ENCODE assay signal across 8 cellular contexts in the genomic region with DNA sequence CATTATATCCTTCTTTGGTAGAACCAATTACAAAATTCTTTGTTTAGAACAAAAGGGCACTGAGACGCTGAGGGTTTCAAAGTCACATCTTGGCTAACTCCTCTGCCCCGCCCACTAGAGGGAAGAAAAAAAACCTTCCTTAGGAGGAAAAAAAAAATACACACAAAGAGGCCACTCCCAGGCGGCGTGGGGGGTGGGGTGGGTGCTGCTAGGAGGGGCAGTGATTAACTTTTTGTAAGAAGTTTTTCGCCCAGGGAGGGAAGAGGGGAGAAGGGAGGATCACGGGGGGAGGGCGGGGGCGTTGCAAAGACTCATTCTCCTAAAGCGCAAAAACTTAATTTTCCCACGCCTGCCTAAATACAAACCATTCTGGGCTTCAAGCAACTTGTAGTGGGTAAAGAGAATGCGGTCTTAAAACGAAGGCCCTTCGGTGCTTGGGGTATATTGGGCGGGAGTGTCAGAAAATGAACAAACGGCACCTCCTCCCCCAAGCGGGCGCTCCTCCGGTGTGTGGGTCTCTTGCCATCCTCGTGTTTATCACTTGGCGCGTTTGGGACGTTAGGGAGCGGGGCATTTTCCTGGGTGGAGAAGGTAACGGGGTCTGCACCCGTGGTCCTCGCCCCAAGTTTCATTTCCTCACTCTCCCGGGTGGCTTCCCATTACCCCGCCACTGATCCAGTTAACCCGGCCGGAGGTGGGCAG. TPM values are rescaled to one million over a fixed set of nuclear protein-coding genes. Genes with fewer than 3 reads are reported as not detected.
A peak's percentile ranks its signal among the peaks of the same experiment; 100 is the strongest.
DNase-seq lines count a peak whose midpoint lies in the region; ATAC-seq, FAIRE-seq and TF ChIP-seq lines count a peak whose summit lies in the region.

No MANE protein-coding gene starts in this region.

- H4K20me1 ChIP-seq in keratinocyte (ENCODE audit: control insufficient read depth, extremely low read depth, insufficient read depth, low read length): no peaks in the 10 kb centered on the region

- peak; percentile 19 for ATAC-seq in HG02885 (IDR thresholded peaks at IDR 0.05; ENCODE audit: poor library complexity, unreplicated experiment)
- peak; percentile 19 for ATAC-seq in activated naive CD8-positive, alpha-beta T cell treated with anti-CD3 and anti-CD28 coated beads, Interleukin-2, amount 10 ng/mL, durations not matched to agents 7 days and 5 days (ENCODE audit: low read depth)

- H2AFZ ChIP-seq in keratinocyte (ENCODE audit: control insufficient read depth, low read length): no peak overlapping the region

- peaks cover 46% of the 10 kb centered on the region for H3K36me3 Mint-ChIP-seq in activated naive CD8-positive, alpha-beta T cell treated with anti-CD3 and anti-CD28 coated beads, Interleukin-2, amount 10 ng/mL, durations not matched to agents 7 days and 5 days

- no peak overlapping the region for H3K9ac ChIP-seq in keratinocyte (ENCODE audit: control insufficient read depth, extremely low read depth, insufficient read depth, low read length)

- H3K4me3 Mint-ChIP-seq in activated naive CD8-positive, alpha-beta T cell treated with anti-CD3 and anti-CD28 coated beads, Interleukin-2, amount 10 ng/mL, durations not matched to agents 7 days and 5 days: peak overlapping the region; percentile 98

- H3K36me3 ChIP-seq in Peyer's patch (peaks cover 0 to 14% (median 0%) of the 10 kb centered on the region in 3 donors), keratinocyte (ENCODE audit: control insufficient read depth in 2 of 2, extremely low read depth in 1 of 2, insufficient read depth in 2 of 2, low read length in 2 of 2) (no peaks in the 10 kb centered on the region)

- H3K4me1 Mint-ChIP-seq in activated naive CD8-positive, alpha-beta T cell treated with anti-CD3 and anti-CD28 coated beads, Interleukin-2, amount 10 ng/mL, durations not matched to agents 7 days and 5 days: peaks cover 44% of the 10 kb centered on the region

- peak overlapping the region; percentile 64 for H3K4me2 ChIP-seq in keratinocyte (ENCODE audit: control insufficient read depth, extremely low read depth, insufficient read depth, low read depth, low read length)

- peak overlapping the region; percentile 68 for H3K27ac Mint-ChIP-seq in activated naive CD8-positive, alpha-beta T cell treated with anti-CD3 and anti-CD28 coated beads, Interleukin-2, amount 10 ng/mL, durations not matched to agents 7 days and 5 days

- H3K9me3 ChIP-seq in Peyer's patch (no peaks in the 10 kb centered on the region), keratinocyte (ENCODE audit: control insufficient read depth, low read depth, low read length) (no peaks in the 10 kb centered on the region)

- H3K9me1 ChIP-seq in keratinocyte (ENCODE audit: control insufficient read depth, extremely low read depth, insufficient read depth, low read length): no peaks in the 10 kb centered on the region

- dilution Hi-C loops in keratinocyte (cut with MboI; ENCODE audit: extremely low pct_ligation_motif_present, low sequenced_read_pairs): no loop called here

- TF ChIP-seq CTCF in GM10266 (IDR thresholded peaks at IDR 0.05; ENCODE audit: control insufficient read depth, insufficient read depth, low read depth, missing control alignments): no peak
- TF ChIP-seq CTCF in Peyer's patch (IDR thresholded peaks at IDR 0.05): no peak
- no peak for TF ChIP-seq CTCF in keratinocyte (optimal IDR thresholded peaks at IDR 0.05 in 1 of 3, IDR thresholded peaks at IDR 0.05 in 1 of 3, conservative IDR thresholded peaks at IDR 0.05 in 1 of 3; ENCODE audit: extremely low read depth in 1 of 3, insufficient read depth in 2 of 3, low read length in 3 of 3)

- no peaks in the 10 kb centered on the region for H3K27me3 Mint-ChIP-seq in activated naive CD8-positive, alpha-beta T cell treated with anti-CD3 and anti-CD28 coated beads, Interleukin-2, amount 10 ng/mL, durations not matched to agents 7 days and 5 days

- no peaks in the 10 kb centered on the region for H3K9me3 Mint-ChIP-seq in activated naive CD8-positive, alpha-beta T cell treated with anti-CD3 and anti-CD28 coated beads, Interleukin-2, amount 10 ng/mL, durations not matched to agents 7 days and 5 days

- no peaks in the 10 kb centered on the region for H3K79me2 ChIP-seq in keratinocyte (ENCODE audit: control insufficient read depth, insufficient read depth, low read length)

- H3K4me1 ChIP-seq in Peyer's patch: peaks cover 0 to 25% (median 8%) of the 10 kb centered on the region in 4 donors
- H3K4me1 ChIP-seq in keratinocyte (ENCODE audit: control insufficient read depth, extremely low read depth, insufficient read depth, low read length): peaks cover 3% of the 10 kb centered on the region

- FAIRE-seq in keratinocyte (lab: Jason Lieb, UNC): no peak

- peak overlapping the region; percentile 86 to 99 (median 92) for H3K27ac ChIP-seq in Peyer's patch
- H3K27ac ChIP-seq in keratinocyte (ENCODE audit: control insufficient read depth, insufficient read depth, low read length): no peak overlapping the region

- H3K4me3 ChIP-seq in Peyer's patch: peak overlapping the region; percentile 65 to 83 (median 74)
- no peak overlapping the region for H3K4me3 ChIP-seq in keratinocyte (ENCODE audit: control insufficient read depth in 2 of 3, extremely low read depth in 1 of 3, insufficient read depth in 2 of 3, low read depth in 1 of 3, low read length in 3 of 3)

- POLR2A ChIA-PET in activated naive CD8-positive, alpha-beta T cell treated with anti-CD3 and anti-CD28 coated beads, Interleukin-2, amount 10 ng/mL, durations not matched to agents 7 days and 5 days (lab: Charles Lee): interaction anchor here (1.2 to 1.7 kb wide), 11 partner anchors 14 to 266 kb away, joined by 4 to 34 read pairs (median 11); a partner anchor contains a TSS

- TF ChIP-seq POLR2A in Peyer's patch (IDR thresholded peaks at IDR 0.05): peak; percentile 8 to 45

- DNase-seq in GM10266 (ENCODE audit: extremely low spot score) (peak; percentile 44), Peyer's patch (peak in 2 of 3 donors; percentile 83 to 89), keratinocyte (ENCODE audit: low read depth, low spot score) (no peak), NCI-H2107 (lab: John Stamatoyannopoulos, UW) (no peak), GM19238 (ENCODE audit: insufficient read length, low spot score) (no peak)
- peak; percentile 81 for DNase-seq in activated naive CD8-positive, alpha-beta T cell treated with anti-CD3 and anti-CD28 coated beads, Interleukin-2, amount 10 ng/mL, durations not matched to agents 7 days and 5 days
- peak in 2 of 3 donors; percentile 53 to 56 for DNase-seq in stimulated activated CD4-positive, alpha-beta T cell treated with anti-CD3 and anti-CD28 coated beads, TNF-alpha, amount 100 ng/mL, for 1 hour (ENCODE audit: low read depth in 3 of 3, low spot score in 1 of 3)

- H3K27me3 ChIP-seq in Peyer's patch: no peaks in the 10 kb centered on the region
- peaks cover 63% of the 10 kb centered on the region for H3K27me3 ChIP-seq in keratinocyte (ENCODE audit: control insufficient read depth, extremely low read depth, insufficient read depth, low read length)

RNA-seq across cellular contexts. Expression of a gene that starts 1.7 kb away (rescaled TPM):
- total RNA-seq in Peyer's patch: 100 to 1,000 TPM in 1 of 4 donors, 10 to 100 TPM in 2, 1 to 10 TPM in 1; 4.9 to 446 (median 22.2) TPM
- 100 to 1,000 TPM; 288 to 293 TPM for total RNA-seq in activated naive CD8-positive, alpha-beta T cell treated with anti-CD3 and anti-CD28 coated beads, Interleukin-2, amount 10 ng/mL, durations not matched to agents 7 days and 5 days
- polyA plus RNA-seq in keratinocyte: 0.06 to 0.21 TPM (median 0.08 TPM) in 3 replicates
- polyA plus RNA-seq in keratinocyte (2011; ENCODE audit: low read depth): 0.15 TPM
- polyA plus RNA-seq in keratinocyte (2011; cell fraction: cytosol; rRNA removed): not detected in 2 replicates
- not detected in 2 replicates for polyA plus RNA-seq in keratinocyte (2011; cell fraction: nucleus; rRNA removed)
- not detected in 2 replicates for polyA plus RNA-seq in keratinocyte (2012; ENCODE audit: low replicate concordance)
- not detected in 3 replicates for polyA minus RNA-seq in keratinocyte
- not detected for polyA minus RNA-seq in keratinocyte (2011; cell fraction: cytosol; rRNA and poly(A)+ RNA removed)
- not detected in 2 replicates for polyA minus RNA-seq in keratinocyte (2011; cell fraction: nucleus; rRNA and poly(A)+ RNA removed)

Comparison
In these comparisons a context has a peak if more than half of its experiments do, and no peak if none do; other contexts are left out.
1. DNase-seq: peak in GM10266 (single experiment), Peyer's patch (2 of 3), activated naive CD8-positive, alpha-beta T cell treated with anti-CD3 and anti-CD28 coated beads, Interleukin-2, amount 10 ng/mL, durations not matched to agents 7 days and 5 days (single experiment) and stimulated activated CD4-positive, alpha-beta T cell treated with anti-CD3 and anti-CD28 coated beads, TNF-alpha, amount 100 ng/mL, for 1 hour (2 of 3); none in keratinocyte (single experiment), NCI-H2107 (single experiment) and GM19238 (single experiment).
2. H3K4me3 ChIP-seq: peak in Peyer's patch (4 of 4); none in keratinocyte (0 of 3).